ENCODE assay signal across 10 cellular contexts in genomic region chr17:1004769-1005295, GRCh38. TPM values are rescaled to one million over a fixed set of nuclear protein-coding genes. Genes with fewer than 3 reads are reported as not detected.
DNase-seq lines count a peak whose midpoint lies in the region; ATAC-seq, FAIRE-seq and TF ChIP-seq lines count a peak whose summit lies in the region.
"Had no signal": no experiment of that assay in that cellular context is flagged by ENCODE, and none has a peak within 500 bp of the region (broad histone marks: within the 10 kb centered on the region; RNA-seq: fewer than 3 reads in every experiment).

No MANE protein-coding gene starts in this region.

- no peak overlapping the region for H2AK5ac ChIP-seq in H1 (ENCODE audit: low read depth, low read length)

- H3K4me3 Mint-ChIP-seq in CD8-positive, alpha-beta T cell: no peak overlapping the region
- H3K4me3 Mint-ChIP-seq in progenitor cell of endocrine pancreas (ENCODE audit: low read depth): no peak overlapping the region

- H3K9ac ChIP-seq in H1 (replicated peaks in 1 of 4; ENCODE audit: extremely low read depth in 1 of 4, low read depth in 3 of 4, low read length in 3 of 4): no peak overlapping the region

- H2AFZ ChIP-seq in H1 (ENCODE audit: low read length): no peak overlapping the region

- H2BK20ac ChIP-seq in H1 (ENCODE audit: low read length): no peak overlapping the region

- H3K14ac ChIP-seq in H1 (ENCODE audit: insufficient read length): no peak overlapping the region

- H3K4me3 ChIP-seq in CD8-positive, alpha-beta T cell (ENCODE audit: low read depth, low read length): no peak overlapping the region
- H3K4me3 ChIP-seq in H1 (ENCODE audit: extremely low read depth in 1 of 4, insufficient read depth in 2 of 4, low read depth in 3 of 4, low read length in 4 of 4) (no peak overlapping the region), mucosa of descending colon (no peak overlapping the region)

- H3K23me2 ChIP-seq in H1 (ENCODE audit: low read depth, low read length): no peaks in the 10 kb centered on the region

- no peaks in the 10 kb centered on the region for H3K27me3 ChIP-seq in CD8-positive, alpha-beta T cell (ENCODE audit: insufficient read depth, low read length)
- H3K27me3 ChIP-seq in H1 (replicated peaks in 1 of 4; ENCODE audit: control insufficient read depth in 3 of 4, extremely low read depth in 1 of 4, insufficient read depth in 3 of 4, low read length in 3 of 4): no peaks in the 10 kb centered on the region

- no peaks in the 10 kb centered on the region for H3K9me3 ChIP-seq in CD8-positive, alpha-beta T cell (ENCODE audit: low read length)
- H3K9me3 ChIP-seq in KOPT-K1 (ENCODE audit: insufficient read depth, low read length, poor library complexity, severe bottlenecking) (no peaks in the 10 kb centered on the region), H1 (ENCODE audit: insufficient read depth in 2 of 2, low read depth in 1 of 2, low read length in 1 of 2) (no peaks in the 10 kb centered on the region), mucosa of descending colon (no peaks in the 10 kb centered on the region)

- no peaks in the 10 kb centered on the region for H3K79me2 ChIP-seq in H1 (ENCODE audit: control insufficient read depth in 1 of 2, insufficient read depth in 2 of 2, low read length in 2 of 2)

- H3K4me1 ChIP-seq in CD8-positive, alpha-beta T cell (ENCODE audit: insufficient read depth, low read length): peaks cover 15% of the 10 kb centered on the region
- H3K4me1 ChIP-seq in H1 (replicated peaks in 1 of 4; ENCODE audit: control insufficient read depth in 3 of 4, insufficient read depth in 4 of 4, low read length in 3 of 4) (peaks cover 0 to 3% (median 0%) of the 10 kb centered on the region in 4 experiments; a peak in 4 of 7 replicates), mucosa of descending colon (ENCODE audit: low read depth) (peaks cover 11% of the 10 kb centered on the region)

- no peaks in the 10 kb centered on the region for H3K27me3 Mint-ChIP-seq in CD8-positive, alpha-beta T cell (ENCODE audit: low read depth)
- no peaks in the 10 kb centered on the region for H3K27me3 Mint-ChIP-seq in progenitor cell of endocrine pancreas

- peak overlapping the region; percentile 79 for H3K27ac Mint-ChIP-seq in CD8-positive, alpha-beta T cell
- peak overlapping the region; percentile 12 for H3K27ac Mint-ChIP-seq in progenitor cell of endocrine pancreas

- TF ChIP-seq POLR2A in H1 (IDR thresholded peaks at IDR 0.05; ENCODE audit: control extremely low read depth in 1 of 2, low read depth in 2 of 2, low read length in 2 of 2): no peak

- no peak overlapping the region for H3K56ac ChIP-seq in H1 (replicated peaks; ENCODE audit: insufficient read length, low read depth, low read length)

- WGBS in H1 (ENCODE audit: extremely low coverage in 1 of 2, insufficient coverage in 1 of 2, insufficient read length in 1 of 2, insufficient replicate concordance in 2 of 2, low coverage in 1 of 2, low lambda C conversion rate in 2 of 2, missing lambda C conversion rate in 1 of 2), 2 experiments: 73% methylated on average over 13 of the region's 13 CpGs; no CpG with 5 or more reads in 1 of the 2 experiments

- H4K5ac ChIP-seq in H1 (ENCODE audit: insufficient read length, low read depth, low read length): no peak overlapping the region

- no peak for ATAC-seq in CD8-positive, alpha-beta T cell
- ATAC-seq in mucosa of descending colon: no peak
- no peak for ATAC-seq in omental fat pad (ENCODE audit: low FRiP score)

- no peak overlapping the region for H4K8ac ChIP-seq in H1 (ENCODE audit: extremely low read depth, insufficient read depth, low read length)

- no peak overlapping the region for H3K27ac ChIP-seq in CD8-positive, alpha-beta T cell (ENCODE audit: low read depth, low read length)
- peak overlapping the region; percentile 70 for H3K27ac ChIP-seq in KOPT-K1 (ENCODE audit: low read depth, low read length, poor library complexity, severe bottlenecking)
- 0 out of 2 replicates have a peak overlapping the region, but pooled peaks have one; percentile 10 for H3K27ac ChIP-seq in H1 (ENCODE audit: low read depth, low read length)

- POLR2A ChIA-PET in CD8-positive, alpha-beta T cell (lab: Charles Lee): interaction anchor here (1.2 kb wide), 1 partner anchor 8 kb away, joined by 3 read pairs; the partner anchor contains the start of gene TIMM22
- POLR2A ChIA-PET in H1 (lab: Charles Lee; ENCODE audit: partially characterized antibody): interaction anchor here (0.9 to 1.9 kb wide), 5 partner anchors 16 to 263 kb away, joined by 3 to 5 read pairs (median 3); no protein-coding TSS in a partner anchor

- no peak overlapping the region for H2BK15ac ChIP-seq in H1 (ENCODE audit: low read length)

- peaks cover 65% of the 10 kb centered on the region for H3K36me3 Mint-ChIP-seq in CD8-positive, alpha-beta T cell
- peaks cover 11% of the 10 kb centered on the region for H3K36me3 Mint-ChIP-seq in progenitor cell of endocrine pancreas (ENCODE audit: insufficient read depth)

- H3K4me1 Mint-ChIP-seq in CD8-positive, alpha-beta T cell (ENCODE audit: low read depth): peaks cover 12% of the 10 kb centered on the region
- H3K4me1 Mint-ChIP-seq in progenitor cell of endocrine pancreas (ENCODE audit: low read depth): peaks cover 3% of the 10 kb centered on the region

- CTCF ChIA-PET in CD8-positive, alpha-beta T cell (lab: Charles Lee): interaction anchor here (0.6 to 1.1 kb wide), 2 partner anchors 52 to 861 kb away, joined by 3 read pairs; no protein-coding TSS in a partner anchor
- CTCF ChIA-PET in H1 (lab: Charles Lee; ENCODE audit: partially characterized antibody): interaction anchor here (1.1 to 12.7 kb wide), 6 partner anchors 8 to 52 kb away, joined by 3 to 144 read pairs (median 3); partner anchors contain the start of gene TIMM22

- peaks cover 31% of the 10 kb centered on the region for H3K36me3 ChIP-seq in CD8-positive, alpha-beta T cell (ENCODE audit: insufficient read depth, low read length)
- peaks cover 59% of the 10 kb centered on the region for H3K36me3 ChIP-seq in KOPT-K1 (ENCODE audit: insufficient read depth, low read length)
- peaks cover 6 to 27% (median 15%) of the 10 kb centered on the region in 4 experiments for H3K36me3 ChIP-seq in H1 (ENCODE audit: control insufficient read depth in 2 of 4, insufficient read depth in 4 of 4, low read length in 3 of 4)
- H3K36me3 ChIP-seq in mucosa of descending colon (ENCODE audit: low read depth): peaks cover 9% of the 10 kb centered on the region

- no peak for TF ChIP-seq EP300 in H1 (IDR thresholded peaks at IDR 0.05; ENCODE audit: borderline replicate concordance in 1 of 2, low read depth in 2 of 2, low read length in 2 of 2)

- H2BK120ac ChIP-seq in H1 (replicated peaks; ENCODE audit: low read depth, low read length): no peak overlapping the region

- no peak for DNase-seq in CD8-positive, alpha-beta T cell
- no peak for DNase-seq in H1 (ENCODE audit: low read depth in 1 of 2, low spot score in 2 of 2)
- no peak for DNase-seq in progenitor cell of endocrine pancreas (ENCODE audit: low spot score, unreplicated experiment)
- DNase-seq in mucosa of descending colon: no peak
- no peak for DNase-seq in omental fat pad (ENCODE audit: low spot score)
- no peak for DNase-seq in amygdala (lab: John Stamatoyannopoulos, UW)
- DNase-seq in NCI-H2081 treated with DMSO at 0.1 percent for 48 hours (lab: John Stamatoyannopoulos, UW): no peak
- DNase-seq: T-helper 9 cell had no signal

- no peak overlapping the region for H2BK12ac ChIP-seq in H1 (ENCODE audit: low read depth, low read length)

- H3K18ac ChIP-seq in H1 (ENCODE audit: extremely low read depth, low read length): no peak overlapping the region

- no peak overlapping the region for H3K4ac ChIP-seq in H1 (replicated peaks; ENCODE audit: insufficient read length, low read depth, low read length)

- H3K79me1 ChIP-seq in H1 (ENCODE audit: low read depth, low read length): peaks cover 3% of the 10 kb centered on the region; the same call in 1 of the 2 replicates

- H4K20me1 ChIP-seq in H1 (replicated peaks in 1 of 2; ENCODE audit: control insufficient read depth in 1 of 2, insufficient read depth in 2 of 2, low read length in 2 of 2): peaks cover 2 to 5% of the 10 kb centered on the region in 2 experiments

- no peak overlapping the region for H2BK5ac ChIP-seq in H1 (ENCODE audit: low read depth, low read length)

- TF ChIP-seq RAD21 in H1 (IDR thresholded peaks at IDR 0.05 in 1 of 2, conservative IDR thresholded peaks at IDR 0.05 in 1 of 2; ENCODE audit: low read depth in 2 of 2, low read length in 2 of 2): no peak

- H3K9me3 Mint-ChIP-seq in CD8-positive, alpha-beta T cell: no peaks in the 10 kb centered on the region
- H3K9me3 Mint-ChIP-seq in progenitor cell of endocrine pancreas (ENCODE audit: low read depth): no peaks in the 10 kb centered on the region

- no peak overlapping the region for H3K4me2 ChIP-seq in H1 (ENCODE audit: insufficient read depth in 1 of 2, low read depth in 2 of 2, low read length in 2 of 2)

- H3K23ac ChIP-seq in H1 (ENCODE audit: insufficient read length): no peak overlapping the region

- no peak for FAIRE-seq in H1 (lab: Jason Lieb, UNC)
- FAIRE-seq: colon had no signal

- TF ChIP-seq CTCF in CD8-positive, alpha-beta T cell (IDR thresholded peaks at IDR 0.05): no peak
- TF ChIP-seq CTCF in H1 (IDR thresholded peaks at IDR 0.05; ENCODE audit: control extremely low read depth in 1 of 3, insufficient read depth in 1 of 3, low read depth in 1 of 3, low read length in 3 of 3): no peak
- TF ChIP-seq CTCF in progenitor cell of endocrine pancreas (IDR thresholded peaks at IDR 0.05; ENCODE audit: unreplicated experiment): no peak
- no peak for TF ChIP-seq CTCF in mucosa of descending colon (IDR thresholded peaks at IDR 0.05)
- TF ChIP-seq CTCF in omental fat pad (IDR thresholded peaks at IDR 0.05): no peak

- H4K91ac ChIP-seq in H1 (replicated peaks; ENCODE audit: insufficient read length, low read length): no peak overlapping the region

- intact Hi-C loops in CD8-positive, alpha-beta T cell (cut with DNase I, micrococcal nuclease): no loop called here
- intact Hi-C loops in mucosa of descending colon (cut with DNase I, micrococcal nuclease): loop anchor here in 1 of 2 donors (10.0 kb wide), 1 partner anchor 50 kb away; no protein-coding TSS in a partner anchor

RNA-seq across cellular contexts. Expression of gene TIMM22, which starts 7.9 kb away (rescaled TPM):
- total RNA-seq in CD8-positive, alpha-beta T cell: 10 to 100 TPM; 13.2 to 14.0 TPM
- 17.2 and 17.4 TPM in 2 replicates for total RNA-seq in H1 (2021; fragmentation: NEBNext Ultra II Directional; extraction: Animal tissue kit (Norgen Biotek cat#: 25700))
- polyA plus RNA-seq in H1 (2011; rRNA removed): 13.4 and 13.8 TPM in 2 replicates
- polyA plus RNA-seq in H1 (2011; cell fraction: cytosol; rRNA removed): 14.0 TPM
- polyA plus RNA-seq in H1 (2011; cell fraction: nucleus; rRNA removed): 13.2 TPM
- 16.6 to 18.0 TPM (median 16.9 TPM) in 4 replicates for polyA plus RNA-seq in H1 (2012, experiment 1 of 2)
- polyA plus RNA-seq in H1 (2012, experiment 2 of 2): 20.1 TPM
- 11.2 TPM for polyA plus RNA-seq in H1 (2013, experiment 1 of 2)
- polyA plus RNA-seq in H1 (2013, experiment 2 of 2): 11.6 TPM
- polyA minus RNA-seq in H1 (2011; rRNA and poly(A)+ RNA removed): 11.7 and 14.6 TPM in 2 replicates
- polyA minus RNA-seq in H1 (2011; cell fraction: cytosol; rRNA and poly(A)+ RNA removed): 7.2 TPM
- polyA minus RNA-seq in H1 (2011; cell fraction: nucleus; rRNA and poly(A)+ RNA removed): 18.9 TPM
- 14.1 and 14.3 TPM in 2 replicates for total RNA-seq in progenitor cell of endocrine pancreas
- 10 to 100 TPM in 2 of 3 donors, 1 to 10 TPM in 1; 8.2 to 11.4 (median 10.1) TPM for total RNA-seq in mucosa of descending colon
- 10 to 100 TPM; 10.9 to 18.3 (median 13.4) TPM for total RNA-seq in omental fat pad

RNA-seq across cellular contexts. Expression of gene NXN, which starts 25.3 kb away (rescaled TPM):
- under 1 TPM; 0.17 to 0.95 TPM for total RNA-seq in CD8-positive, alpha-beta T cell
- total RNA-seq in H1 (2021; fragmentation: NEBNext Ultra II Directional; extraction: Animal tissue kit (Norgen Biotek cat#: 25700)): 88.4 and 94.1 TPM in 2 replicates
- 107 and 205 TPM in 2 replicates for polyA plus RNA-seq in H1 (2011; rRNA removed)
- 64.0 TPM for polyA plus RNA-seq in H1 (2011; cell fraction: cytosol; rRNA removed)
- 91.0 TPM for polyA plus RNA-seq in H1 (2011; cell fraction: nucleus; rRNA removed)
- 66.9 to 74.9 TPM (median 72.0 TPM) in 4 replicates for polyA plus RNA-seq in H1 (2012, experiment 1 of 2)
- polyA plus RNA-seq in H1 (2012, experiment 2 of 2): 66.3 TPM
- polyA plus RNA-seq in H1 (2013, experiment 1 of 2): 53.1 TPM
- 63.6 TPM for polyA plus RNA-seq in H1 (2013, experiment 2 of 2)
- polyA minus RNA-seq in H1 (2011; rRNA and poly(A)+ RNA removed): 85.6 and 114 TPM in 2 replicates
- polyA minus RNA-seq in H1 (2011; cell fraction: cytosol; rRNA and poly(A)+ RNA removed): 74.2 TPM
- 46.8 TPM for polyA minus RNA-seq in H1 (2011; cell fraction: nucleus; rRNA and poly(A)+ RNA removed)
- 53.1 and 56.0 TPM in 2 replicates for total RNA-seq in progenitor cell of endocrine pancreas
- 10 to 100 TPM in 1 of 3 donors, 1 to 10 TPM in 2; 5.3 to 98.1 (median 9.7) TPM for total RNA-seq in mucosa of descending colon
- 10 to 100 TPM in 3 of 4 donors, 1 to 10 TPM in 1; 6.8 to 16.6 (median 11.1) TPM for total RNA-seq in omental fat pad
